Comparison of ENCODE assay signal across 11 cellular contexts in the genomic region with DNA sequence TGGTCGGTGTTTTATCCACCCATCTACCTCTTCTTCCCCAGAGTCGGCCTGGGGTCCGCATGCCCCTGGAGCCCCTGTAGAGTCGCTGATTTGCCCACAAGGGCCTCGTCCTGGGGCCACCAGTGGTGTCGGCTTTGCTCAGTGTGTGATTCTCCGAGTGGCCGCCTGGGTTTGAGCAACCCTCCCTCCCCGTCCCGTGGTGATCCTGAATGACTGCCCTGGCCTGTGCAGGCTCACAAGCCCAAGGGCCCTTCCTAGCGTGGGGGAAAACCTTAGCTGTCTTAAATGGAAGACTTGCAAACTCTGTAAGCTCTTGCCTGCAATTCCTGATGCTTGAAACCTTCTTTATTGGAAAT.
DNase-seq lines count a peak whose midpoint lies in the region; ATAC-seq, FAIRE-seq and TF ChIP-seq lines count a peak whose summit lies in the region.
"Had no signal": no experiment of that assay in that cellular context is flagged by ENCODE, and none has a peak within 500 bp of the region (broad histone marks: within the 10 kb centered on the region; RNA-seq: fewer than 3 reads in every experiment).

No MANE protein-coding gene starts in this region.

- H3K79me1 ChIP-seq in trophoblast cell (ENCODE audit: low read length), result no peaks in the 10 kb centered on the region

- peaks cover 5 to 7% of the 10 kb centered on the region in 2 experiments for H3K4me1 ChIP-seq in trophoblast cell (ENCODE audit: control insufficient read depth in 1 of 2, insufficient read depth in 2 of 2, low read length in 2 of 2)
- peaks cover 0 to 9% of the 10 kb centered on the region in 2 donors for H3K4me1 ChIP-seq in kidney (ENCODE audit: control insufficient read depth in 1 of 2, insufficient read depth in 1 of 2, low read depth in 1 of 2, low read length in 2 of 2)

- peaks cover 19% of the 10 kb centered on the region for H3K27me3 ChIP-seq in trophoblast cell (ENCODE audit: insufficient read depth, low read length)

- TF ChIP-seq CTCF in RWPE1 (conservative IDR thresholded peaks at IDR 0.05; ENCODE audit: low read depth) (no peak), D721Med (IDR thresholded peaks at IDR 0.05; ENCODE audit: insufficient read depth, missing control alignments) (no peak), kidney (IDR thresholded peaks at IDR 0.05; ENCODE audit: borderline replicate concordance, extremely low read depth, insufficient read depth) (no peak)

- no peak overlapping the region for H2BK120ac ChIP-seq in trophoblast cell (ENCODE audit: insufficient read depth, low read length, poor library complexity)

- H3K23ac ChIP-seq in trophoblast cell (ENCODE audit: low read length), result no peak overlapping the region

- no peak overlapping the region for H4K8ac ChIP-seq in trophoblast cell (ENCODE audit: low read depth, low read length)

- H4K12ac ChIP-seq in trophoblast cell (ENCODE audit: low read depth, low read length), result no peak overlapping the region

- H3K36me3 ChIP-seq in trophoblast cell (ENCODE audit: control insufficient read depth in 1 of 2, insufficient read depth in 2 of 2, low read length in 2 of 2) (no peaks in the 10 kb centered on the region), kidney (ENCODE audit: control insufficient read depth in 1 of 2, insufficient read depth in 2 of 2, low read length in 2 of 2) (no peaks in the 10 kb centered on the region)
- H3K36me3 ChIP-seq: spleen had no signal

- H3K4me2 ChIP-seq in trophoblast cell (ENCODE audit: low read length), result peak overlapping the region; percentile 76

- H2AFZ ChIP-seq in trophoblast cell (ENCODE audit: insufficient read depth, low read length, poor library complexity), result no peak overlapping the region

- WGBS in trophoblast cell (ENCODE audit: extremely low coverage, insufficient coverage, insufficient read length), result no CpG with 5 or more reads among the region's 11 CpGs

- H3K4ac ChIP-seq in trophoblast cell (ENCODE audit: low read depth, low read length), result no peak overlapping the region

- intact Hi-C loops in kidney (cut with DNase I), result no loop called here

- H2AK5ac ChIP-seq in trophoblast cell (ENCODE audit: low read length), result no peak overlapping the region

- H3K9ac ChIP-seq in trophoblast cell (ENCODE audit: low read length) (no peak overlapping the region), kidney (ENCODE audit: low read length in 2 of 2) (no peak overlapping the region)

- FAIRE-seq in D721Med (lab: Jason Lieb, UNC), result no peak
- no peak for FAIRE-seq in kidney (lab: Jason Lieb, UNC)
- FAIRE-seq: A204.1, RCC 7860 had no signal

- H3K18ac ChIP-seq in trophoblast cell (ENCODE audit: low read length), result no peak overlapping the region

- H4K91ac ChIP-seq in trophoblast cell (ENCODE audit: low read depth, low read length), result no peak overlapping the region

- H3K4me3 ChIP-seq in trophoblast cell (ENCODE audit: low read depth, low read length) (no peak overlapping the region), kidney (ENCODE audit: low read length in 2 of 2) (peak overlapping the region in 1 of 2 donors; percentile 53)

- CTCF ChIA-PET in RWPE1 (lab: Yijun Ruan, JAX), result no interaction called here

- no peak overlapping the region for H2BK12ac ChIP-seq in trophoblast cell (ENCODE audit: low read length)

- no peaks in the 10 kb centered on the region for H3K79me2 ChIP-seq in trophoblast cell (ENCODE audit: control insufficient read depth, insufficient read depth, low read length, poor library complexity)

- H2BK5ac ChIP-seq in trophoblast cell (ENCODE audit: low read depth, low read length, poor library complexity), result no peak overlapping the region

- DNase-seq in NCI-H82 (lab: John Stamatoyannopoulos, UW) (peak; percentile 28), NCI-H82 treated with DMSO at 0.1 percent for 48 hours (lab: John Stamatoyannopoulos, UW; ENCODE audit: unreplicated experiment) (no peak), RWPE1 (ENCODE audit: low spot score) (peak; percentile 41), trophoblast cell (peak in 1 of 2 donors; percentile 35), D721Med (ENCODE audit: insufficient read length, low spot score) (no peak), kidney (no peak)
- no peak for DNase-seq in activated CD4-positive, CD25-positive, alpha-beta regulatory T cell treated with anti-CD3 and anti-CD28 coated beads, Interleukin-2, amount 50 U/mL, for 72 hours
- DNase-seq: spleen had no signal

- peak; percentile 41 for ATAC-seq in esophagus mucosa

- POLR2A ChIA-PET in RWPE1 (lab: Yijun Ruan, JAX; ENCODE audit: low non-redundant PET), result no interaction called here

- H3K27ac ChIP-seq in RWPE1 (peak overlapping the region; percentile 29), trophoblast cell (ENCODE audit: low read depth, low read length) (no peak overlapping the region), kidney (ENCODE audit: low read depth in 2 of 2, low read length in 2 of 2) (no peak overlapping the region)
- H3K27ac ChIP-seq: spleen had no signal

- H3K9me3 ChIP-seq in trophoblast cell (ENCODE audit: insufficient read depth, low read depth, low read length) (peaks cover 2% of the 10 kb centered on the region), kidney (ENCODE audit: control insufficient read depth in 1 of 2, low read length in 2 of 2) (no peaks in the 10 kb centered on the region)
- H3K9me3 ChIP-seq: spleen had no signal

- H3K14ac ChIP-seq in trophoblast cell (ENCODE audit: low read length), result no peak overlapping the region

Comparison
In these comparisons a context has a peak if more than half of its experiments do, and no peak if none do; other contexts are left out.
1. DNase-seq: peak in NCI-H82 (single experiment) and RWPE1 (single experiment); none in NCI-H82 treated with DMSO at 0.1 percent for 48 hours (single experiment), activated CD4-positive, CD25-positive, alpha-beta regulatory T cell treated with anti-CD3 and anti-CD28 coated beads, Interleukin-2, amount 50 U/mL, for 72 hours (single experiment), D721Med (single experiment) and kidney (single experiment).